28 cellular contexts compared by ENCODE assay signal in genomic region chr9:105435453-105435852, GRCh38. TPM values are rescaled to one million over a fixed set of nuclear protein-coding genes. Genes with fewer than 3 reads are reported as not detected.
A peak's percentile ranks its signal among the peaks of the same experiment; 100 is the strongest.
DNase-seq lines count a peak whose midpoint lies in the region; ATAC-seq, FAIRE-seq and TF ChIP-seq lines count a peak whose summit lies in the region.
"Had no signal": no experiment of that assay in that cellular context is flagged by ENCODE, and none has a peak within 500 bp of the region (broad histone marks: within the 10 kb centered on the region; RNA-seq: fewer than 3 reads in every experiment).

No MANE protein-coding gene starts in this region.

- H3K36me3 ChIP-seq in HepG2 (replicated peaks in 1 of 2; ENCODE audit: control insufficient read depth in 1 of 2, insufficient read depth in 2 of 2, low read length in 2 of 2), result no peaks in the 10 kb centered on the region
- no peaks in the 10 kb centered on the region for H3K36me3 ChIP-seq in right lobe of liver
- no peaks in the 10 kb centered on the region for H3K36me3 ChIP-seq in endodermal cell (ENCODE audit: control insufficient read depth, insufficient read depth, low read length)
- H3K36me3 ChIP-seq: BLaER1 treated with 17β-estradiol and CSF1 and Interleukin-3, amounts not matched to agents 10 nM and 100 nM had no signal

- peaks cover 48% of the 10 kb centered on the region for H3K4me1 ChIP-seq in HepG2 (ENCODE audit: insufficient read depth, low read length)
- H3K4me1 ChIP-seq in right lobe of liver, result peaks cover 0 to 40% (median 14%) of the 10 kb centered on the region in 4 donors
- H3K4me1 ChIP-seq in endodermal cell (ENCODE audit: control insufficient read depth, insufficient read depth, low read length), result peaks cover 3% of the 10 kb centered on the region
- H3K4me1 ChIP-seq: A549 had no signal

- no peak overlapping the region for H3K27ac Mint-ChIP-seq in endodermal cell
- H3K27ac Mint-ChIP-seq in progenitor cell of endocrine pancreas, result peak overlapping the region; percentile 21
- no peak overlapping the region for H3K27ac Mint-ChIP-seq in activated CD8-positive, alpha-beta memory T cell treated with anti-CD3 and anti-CD28 coated beads, Interleukin-2, amount 10 ng/mL, durations not matched to agents 7 days and 5 days
- H3K27ac Mint-ChIP-seq: B cell; CD4-positive, CD25-positive, alpha-beta regulatory T cell; CD8-positive, alpha-beta memory T cell had no signal

- FAIRE-seq in HepG2 (lab: Jason Lieb, UNC), result no peak
- FAIRE-seq: A549, GM12878, GM12892, GM18507, GM19239 had no signal

- TF ChIP-seq POLR2A in HepG2 (IDR thresholded peaks at IDR 0.05; ENCODE audit: insufficient read depth in 1 of 2, low read depth in 2 of 2, low read length in 2 of 2) (no peak), right lobe of liver (IDR thresholded peaks at IDR 0.05) (no peak), erythroblast (IDR thresholded peaks at IDR 0.05; ENCODE audit: low read length) (no peak)

- no peaks in the 10 kb centered on the region for H3K27me3 Mint-ChIP-seq in endodermal cell (ENCODE audit: insufficient read depth)
- H3K27me3 Mint-ChIP-seq in progenitor cell of endocrine pancreas, result no peaks in the 10 kb centered on the region
- H3K27me3 Mint-ChIP-seq in activated CD8-positive, alpha-beta memory T cell treated with anti-CD3 and anti-CD28 coated beads, Interleukin-2, amount 10 ng/mL, durations not matched to agents 7 days and 5 days, result peaks cover 2% of the 10 kb centered on the region

- no peak for ATAC-seq in HepG2
- ATAC-seq in right lobe of liver, result no peak
- ATAC-seq in activated CD8-positive, alpha-beta memory T cell treated with anti-CD3 and anti-CD28 coated beads, Interleukin-2, amount 10 ng/mL, durations not matched to agents 7 days and 5 days, result no peak
- ATAC-seq: A549, GM12878 had no signal

- no peak overlapping the region for H3K4me2 ChIP-seq in HepG2 (ENCODE audit: low read depth, low read length)
- H3K4me2 ChIP-seq: A549; BLaER1 treated with 17β-estradiol and CSF1 and Interleukin-3, amounts not matched to agents 10 nM and 100 nM had no signal

- TF ChIP-seq EP300 in HepG2 (IDR thresholded peaks at IDR 0.05; ENCODE audit: low read depth in 2 of 2, low read length in 2 of 2) (no peak), HepG2 (CRISPR knock-in tag; IDR thresholded peaks at IDR 0.05; ENCODE audit: borderline replicate concordance) (no peak)

- intact Hi-C loops in HepG2 (cut with micrococcal nuclease; ENCODE audit: unreplicated experiment), result no loop called here
- intact Hi-C loops in right lobe of liver (cut with DNase I), result no loop called here

- no peak for TF ChIP-seq CTCF in HepG2 (CRISPR knock-in tag; IDR thresholded peaks at IDR 0.05)
- TF ChIP-seq CTCF in right lobe of liver (IDR thresholded peaks at IDR 0.05), result no peak
- TF ChIP-seq CTCF in endodermal cell (conservative IDR thresholded peaks at IDR 0.05), result no peak
- no peak for TF ChIP-seq CTCF in progenitor cell of endocrine pancreas (IDR thresholded peaks at IDR 0.05; ENCODE audit: unreplicated experiment)

- H3K27me3 ChIP-seq in HepG2 (ENCODE audit: control insufficient read depth in 1 of 2, insufficient read depth in 2 of 2, low read length in 2 of 2), result no peaks in the 10 kb centered on the region
- no peaks in the 10 kb centered on the region for H3K27me3 ChIP-seq in right lobe of liver
- H3K27me3 ChIP-seq in endodermal cell (ENCODE audit: control insufficient read depth, insufficient read depth, low read length, poor library complexity, severe bottlenecking), result no peaks in the 10 kb centered on the region
- H3K27me3 ChIP-seq: BLaER1 treated with 17β-estradiol and CSF1 and Interleukin-3, amounts not matched to agents 10 nM and 100 nM had no signal

- DNase-seq in HepG2 (ENCODE audit: low spot score) (no peak), right lobe of liver (no peak), endodermal cell (no peak), progenitor cell of endocrine pancreas (ENCODE audit: low spot score, unreplicated experiment) (no peak), erythroblast (lab: John Stamatoyannopoulos, UW) (no peak), NCI-H2081 (lab: John Stamatoyannopoulos, UW) (no peak)
- no peak for DNase-seq in activated CD8-positive, alpha-beta memory T cell treated with anti-CD3 and anti-CD28 coated beads, Interleukin-2, amount 10 ng/mL, durations not matched to agents 7 days and 5 days
- DNase-seq: AML-193; CD4-positive, alpha-beta memory T cell; CD4-positive, CD25-positive, alpha-beta regulatory T cell; CD8-positive, alpha-beta memory T cell; COR-L47; DMS 273 treated with DMSO at 0.1 percent for 48 hours; DMS153; DMS53; DMS79; DND-41; EL; GDM1 had no signal

- H3K4me3 Mint-ChIP-seq in endodermal cell (no peak overlapping the region), progenitor cell of endocrine pancreas (ENCODE audit: low read depth) (no peak overlapping the region)
- no peak overlapping the region for H3K4me3 Mint-ChIP-seq in activated CD8-positive, alpha-beta memory T cell treated with anti-CD3 and anti-CD28 coated beads, Interleukin-2, amount 10 ng/mL, durations not matched to agents 7 days and 5 days
- H3K4me3 Mint-ChIP-seq: B cell; CD14-positive monocyte; CD4-positive, alpha-beta memory T cell; CD4-positive, CD25-positive, alpha-beta regulatory T cell; CD8-positive, alpha-beta memory T cell had no signal

- no peaks in the 10 kb centered on the region for H4K20me1 ChIP-seq in HepG2 (ENCODE audit: insufficient read depth, low read length)
- H4K20me1 ChIP-seq: BLaER1 treated with 17β-estradiol and CSF1 and Interleukin-3, amounts not matched to agents 10 nM and 100 nM had no signal

- H3K9me3 Mint-ChIP-seq in endodermal cell (peaks cover 42% of the 10 kb centered on the region), progenitor cell of endocrine pancreas (ENCODE audit: low read depth) (peaks cover 6% of the 10 kb centered on the region)
- H3K9me3 Mint-ChIP-seq in activated CD8-positive, alpha-beta memory T cell treated with anti-CD3 and anti-CD28 coated beads, Interleukin-2, amount 10 ng/mL, durations not matched to agents 7 days and 5 days (ENCODE audit: low read depth), result no peaks in the 10 kb centered on the region
- H3K9me3 Mint-ChIP-seq: CD4-positive, alpha-beta memory T cell; CD8-positive, alpha-beta memory T cell had no signal

- H3K9ac ChIP-seq in HepG2 (ENCODE audit: insufficient read depth, low read depth, low read length) (no peak overlapping the region), endodermal cell (ENCODE audit: extremely low read depth, low read length, poor library complexity, severe bottlenecking) (no peak overlapping the region)
- H3K9ac ChIP-seq: BLaER1 treated with 17β-estradiol and CSF1 and Interleukin-3, amounts not matched to agents 10 nM and 100 nM had no signal

- POLR2A ChIA-PET in HepG2 (lab: Yijun Ruan, JAX), result interaction anchor here (1.8 kb wide), 1 partner anchor 17 kb away, joined by 5 read pairs; no protein-coding TSS in a partner anchor

- H3K36me3 Mint-ChIP-seq in endodermal cell (ENCODE audit: low read depth), result peaks cover 10% of the 10 kb centered on the region
- peaks cover 3% of the 10 kb centered on the region for H3K36me3 Mint-ChIP-seq in progenitor cell of endocrine pancreas (ENCODE audit: insufficient read depth)
- H3K36me3 Mint-ChIP-seq in activated CD8-positive, alpha-beta memory T cell treated with anti-CD3 and anti-CD28 coated beads, Interleukin-2, amount 10 ng/mL, durations not matched to agents 7 days and 5 days, result no peaks in the 10 kb centered on the region
- H3K36me3 Mint-ChIP-seq: CD4-positive, alpha-beta memory T cell; CD4-positive, CD25-positive, alpha-beta regulatory T cell had no signal

- H3K4me3 ChIP-seq in HepG2 (replicated peaks in 1 of 3; ENCODE audit: insufficient read depth in 1 of 3, low read depth in 2 of 3, low read length in 3 of 3), result no peak overlapping the region
- no peak overlapping the region for H3K4me3 ChIP-seq in right lobe of liver
- peak overlapping the region; percentile 70 for H3K4me3 ChIP-seq in endodermal cell (ENCODE audit: low read length)
- H3K4me3 ChIP-seq: A549; BLaER1 treated with 17β-estradiol and CSF1 and Interleukin-3, amounts not matched to agents 10 nM and 100 nM; GM12878 had no signal

- H3K79me2 ChIP-seq in HepG2 (ENCODE audit: insufficient read depth, low read length), result no peaks in the 10 kb centered on the region

- no peak for TF ChIP-seq RAD21 in HepG2 (CRISPR knock-in tag; IDR thresholded peaks at IDR 0.05)

- no TSS peak for BruUV-seq in HepG2 (replicated peaks; lab: Mats Ljungman, UMichigan)

- 91% methylated on average over 3 of the region's 3 CpGs for WGBS in HepG2 (ENCODE audit: low lambda C conversion rate)
- WGBS in right lobe of liver (ENCODE audit: insufficient coverage, low coverage, low lambda C conversion rate, missing lambda C conversion rate), result 70% methylated on average over 2 of the region's 3 CpGs
- 84 to 100% methylated on average over 1 to 3 of the region's 3 CpGs for WGBS in endodermal cell (ENCODE audit: insufficient coverage in 1 of 2, insufficient read length in 1 of 2), 2 experiments

- H3K27ac ChIP-seq in HepG2 (ENCODE audit: extremely low read length, insufficient read depth, low read length) (peak overlapping the region; percentile 54), right lobe of liver (no peak overlapping the region), endodermal cell (ENCODE audit: low read depth, low read length) (no peak overlapping the region)
- H3K27ac ChIP-seq: 22Rv1; A549; BLaER1 treated with 17β-estradiol and CSF1 and Interleukin-3, amounts not matched to agents 10 nM and 100 nM had no signal

- in situ Hi-C loops in HepG2 (cut with HindIII; ENCODE audit: extremely low pct_ligation_motif_present, low pct_unique_long_range_greater_than_20kb), result no loop called here

- H3K9me3 ChIP-seq in HepG2 (ENCODE audit: low read length) (0 out of 2 replicates have a peak, but pooled peaks cover 7% of the 10 kb centered on the region), right lobe of liver (no peaks in the 10 kb centered on the region), endodermal cell (ENCODE audit: control insufficient read depth, low read length) (peaks cover 38% of the 10 kb centered on the region)
- H3K9me3 ChIP-seq: A549 had no signal

- H3K4me1 Mint-ChIP-seq in endodermal cell (peaks cover 23% of the 10 kb centered on the region), progenitor cell of endocrine pancreas (ENCODE audit: low read depth) (peaks cover 32% of the 10 kb centered on the region)
- no peaks in the 10 kb centered on the region for H3K4me1 Mint-ChIP-seq in activated CD8-positive, alpha-beta memory T cell treated with anti-CD3 and anti-CD28 coated beads, Interleukin-2, amount 10 ng/mL, durations not matched to agents 7 days and 5 days
- H3K4me1 Mint-ChIP-seq: B cell; CD4-positive, alpha-beta memory T cell; CD4-positive, CD25-positive, alpha-beta regulatory T cell; CD8-positive, alpha-beta memory T cell had no signal

- no peak overlapping the region for H2AFZ ChIP-seq in HepG2 (ENCODE audit: low read length)

- CTCF ChIA-PET in HepG2 (lab: Yijun Ruan, JAX; ENCODE audit: low intra/inter-chr PET ratio, low total read pairs), result no interaction called here
- CTCF ChIA-PET in activated CD8-positive, alpha-beta memory T cell treated with anti-CD3 and anti-CD28 coated beads, Interleukin-2, amount 10 ng/mL, durations not matched to agents 7 days and 5 days (lab: Charles Lee), result no interaction called here

RNA-seq across cellular contexts. Expression of gene FSD1L, which starts 12.4 kb away (rescaled TPM):
- total RNA-seq in HepG2 (2016; rRNA removed; fragmentation: Illumina TruSeq; extraction: Trizol), result 2.8 and 5.1 TPM in 2 replicates
- total RNA-seq in HepG2 (2016; cell fraction: cytosol; rRNA removed; fragmentation: Illumina TruSeq; extraction: Trizol; ENCODE audit: low read depth), result 4.7 and 6.0 TPM in 2 replicates
- total RNA-seq in HepG2 (2016; cell fraction: insoluble cytoplasmic fraction; rRNA removed; fragmentation: Illumina TruSeq; extraction: Trizol), result 3.0 and 5.1 TPM in 2 replicates
- 2.3 and 2.5 TPM in 2 replicates for total RNA-seq in HepG2 (2016; cell fraction: membrane; rRNA removed; fragmentation: Illumina TruSeq; extraction: Trizol)
- 23.8 and 25.5 TPM in 2 replicates for total RNA-seq in HepG2 (2016; cell fraction: nucleus; rRNA removed; fragmentation: Illumina TruSeq; extraction: Trizol)
- 4.1 and 4.2 TPM in 2 replicates for polyA plus RNA-seq in HepG2 (2011; rRNA removed)
- polyA plus RNA-seq in HepG2 (2011; cell fraction: cytosol; rRNA removed), result 0.66 and 0.76 TPM in 2 replicates
- 5.8 and 9.2 TPM in 2 replicates for polyA plus RNA-seq in HepG2 (2011; cell fraction: nucleus; rRNA removed)
- 6.1 and 6.9 TPM in 2 replicates for polyA plus RNA-seq in HepG2 (2012)
- polyA plus RNA-seq in HepG2 (2016; cell fraction: cytosol; fragmentation: Illumina TruSeq; extraction: Trizol; ENCODE audit: low read depth), result 0.33 and 0.41 TPM in 2 replicates
- 1.8 and 2.1 TPM in 2 replicates for polyA plus RNA-seq in HepG2 (2016; cell fraction: insoluble cytoplasmic fraction; fragmentation: Illumina TruSeq; extraction: Trizol; ENCODE audit: low read depth)
- polyA plus RNA-seq in HepG2 (2016; cell fraction: membrane; fragmentation: Illumina TruSeq; extraction: Trizol; ENCODE audit: low read depth), result 0.48 and 0.66 TPM in 2 replicates
- polyA plus RNA-seq in HepG2 (2016; cell fraction: nucleus; fragmentation: Illumina TruSeq; extraction: Trizol; ENCODE audit: insufficient read depth, low read depth), result 13.2 and 14.2 TPM in 2 replicates
- polyA minus RNA-seq in HepG2 (2011; rRNA and poly(A)+ RNA removed; ENCODE audit: low replicate concordance), result 1.7 and 3.3 TPM in 2 replicates
- polyA minus RNA-seq in HepG2 (2011; cell fraction: cytosol; rRNA and poly(A)+ RNA removed), result 1.8 and 2.5 TPM in 2 replicates
- polyA minus RNA-seq in HepG2 (2011; cell fraction: nucleus; rRNA and poly(A)+ RNA removed), result 89.1 and 107 TPM in 2 replicates
- 1 to 10 TPM in 5 of 6 experiments, under 1 TPM in 1; 0.46 to 2.0 (median 1.3) TPM for total RNA-seq in right lobe of liver
- 10 to 100 TPM; 13.4 to 14.3 TPM for total RNA-seq in endodermal cell
- polyA plus RNA-seq in endodermal cell (2013, experiment 1 of 2), result 12.8 TPM
- polyA plus RNA-seq in endodermal cell (2013, experiment 2 of 2), result 16.8 TPM
- 27.6 and 29.5 TPM in 2 replicates for total RNA-seq in progenitor cell of endocrine pancreas
- total RNA-seq in activated CD8-positive, alpha-beta memory T cell treated with anti-CD3 and anti-CD28 coated beads, Interleukin-2, amount 10 ng/mL, durations not matched to agents 7 days and 5 days, result 1 to 10 TPM; 6.3 to 9.2 TPM
